8 cellular contexts compared by ENCODE assay signal in genomic region chr9:113275147-113276131, GRCh38. TPM values are rescaled to one million over a fixed set of nuclear protein-coding genes. Genes with fewer than 3 reads are reported as not detected.
A peak's percentile ranks its signal among the peaks of the same experiment; 100 is the strongest.
DNase-seq lines count a peak whose midpoint lies in the region; ATAC-seq and TF ChIP-seq lines count a peak whose summit lies in the region.

Gene CDC26 (minus strand): TSS chr9:113275572. CDS start chr9:113272507, 3,065 bp downstream.
Gene PRPF4 (plus strand): TSS chr9:113275658. CDS start chr9:113275744, 86 bp downstream.

- H3K36me3 ChIP-seq in GM23338 (ENCODE audit: insufficient read depth) (peaks cover 50% of the 10 kb centered on the region), fibroblast of lung (ENCODE audit: control insufficient read depth, insufficient read depth, low read length) (peaks cover 7% of the 10 kb centered on the region)
- peaks cover 16 to 50% (median 30%) of the 10 kb centered on the region in 3 experiments for H3K36me3 ChIP-seq in naive thymus-derived CD4-positive, alpha-beta T cell (ENCODE audit: control insufficient read depth in 2 of 3, insufficient read depth in 3 of 3, low read length in 3 of 3)

- no peaks in the 10 kb centered on the region for H3K9me3 Mint-ChIP-seq in GM23338
- H3K9me3 Mint-ChIP-seq in naive thymus-derived CD4-positive, alpha-beta T cell: peaks cover 0 to 2% (median 0%) of the 10 kb centered on the region in 11 donors
- no peaks in the 10 kb centered on the region for H3K9me3 Mint-ChIP-seq in stimulated activated naive B cell treated with anti-CD40 and anti-IgM and Interleukin-4, amounts not matched to agents 10 μg/mL and 1 μg/mL and 100 μg/mL, for 72 hours

- TF ChIP-seq CTCF in GM23338 (conservative IDR thresholded peaks at IDR 0.05; ENCODE audit: low read depth in 2 of 2) (no peak), fibroblast of lung (conservative IDR thresholded peaks at IDR 0.05 in 1 of 2, IDR thresholded peaks at IDR 0.05 in 1 of 2; ENCODE audit: low read depth in 1 of 2, low read length in 2 of 2) (no peak)

- POLR2A ChIA-PET in naive thymus-derived CD4-positive, alpha-beta T cell (lab: Charles Lee): interaction anchor here (0.6 to 4.7 kb wide), 11 partner anchors 7 to 1645 kb away, joined by 3 to 29 read pairs (median 3); partner anchors contain the start of genes ALAD, BSPRY, C9orf43 and DNAJC25

- DNase-seq in Daoy (ENCODE audit: low read depth) (peak; percentile 100), GM23338 (ENCODE audit: low spot score) (peak; percentile 99), Kasumi-1 (lab: John Stamatoyannopoulos, UW) (peak; percentile 98), RKO (ENCODE audit: low spot score) (peak; percentile 100), activated T-helper 1 cell treated with Interleukin-2 at 50 U/mL for 16 hours (ENCODE audit: low read depth) (peak; percentile 91), fibroblast of lung (ENCODE audit: low read depth in 2 of 2) (peak; percentile 99)
- DNase-seq in naive thymus-derived CD4-positive, alpha-beta T cell: peak; percentile 85 to 95 (median 93)
- peak; percentile 95 for DNase-seq in stimulated activated naive B cell treated with anti-CD40 and anti-IgM and Interleukin-4, amounts not matched to agents 10 μg/mL and 1 μg/mL and 100 μg/mL, for 72 hours

- H3K27ac ChIP-seq in GM23338 (ENCODE audit: low read depth) (peak within 1 kb of the TSS; percentile 56; the same call in 1 of the 2 replicates), fibroblast of lung (ENCODE audit: insufficient read depth, low read length) (peak within 1 kb of the TSS; percentile 95)
- peak within 1 kb of the TSS; percentile 98 for H3K27ac ChIP-seq in naive thymus-derived CD4-positive, alpha-beta T cell (ENCODE audit: low read depth, low read length)

- no peak within 1 kb of the TSS for H3K27ac Mint-ChIP-seq in GM23338
- no peak within 1 kb of the TSS for H3K27ac Mint-ChIP-seq in naive thymus-derived CD4-positive, alpha-beta T cell
- H3K27ac Mint-ChIP-seq in stimulated activated naive B cell treated with anti-CD40 and anti-IgM and Interleukin-4, amounts not matched to agents 10 μg/mL and 1 μg/mL and 100 μg/mL, for 72 hours: no peak within 1 kb of the TSS

- H3K9ac ChIP-seq in fibroblast of lung (ENCODE audit: insufficient read depth, low read length): peak within 1 kb of the TSS; percentile 89

- H3K4me1 ChIP-seq in GM23338 (ENCODE audit: insufficient read depth) (peaks cover 8% of the 10 kb centered on the region; the same call in 1 of the 2 replicates), fibroblast of lung (ENCODE audit: control insufficient read depth, extremely low read depth, insufficient read depth, low read length) (peaks cover 5% of the 10 kb centered on the region)
- peaks cover 8 to 16% of the 10 kb centered on the region in 2 donors for H3K4me1 ChIP-seq in naive thymus-derived CD4-positive, alpha-beta T cell (ENCODE audit: control insufficient read depth in 2 of 2, insufficient read depth in 2 of 2, low read length in 2 of 2)

- ATAC-seq in GM23338: peak; percentile 96
- peak; percentile 97 for ATAC-seq in naive thymus-derived CD4-positive, alpha-beta T cell
- peak; percentile 96 to 98 for ATAC-seq in stimulated activated naive B cell treated with anti-CD40 and anti-IgM and Interleukin-4, amounts not matched to agents 10 μg/mL and 1 μg/mL and 100 μg/mL, for 72 hours (replicated peaks)

- intact Hi-C loops in naive thymus-derived CD4-positive, alpha-beta T cell (cut with micrococcal nuclease): loop anchor here (1.0 to 2.0 kb wide), 17 partner anchors 54 to 1793 kb away; partner anchors contain the start of genes ALAD (in 2 of the 2), C9orf43 (in 2 of the 2), FKBP15 (in 2 of the 2) and POLE3 (in 2 of the 2)

- CTCF ChIA-PET in naive thymus-derived CD4-positive, alpha-beta T cell (lab: Charles Lee): interaction anchor here (0.7 to 4.4 kb wide), 19 partner anchors 12 to 383 kb away, joined by 3 to 48 read pairs (median 5); partner anchors contain the start of genes ALAD, C9orf43, POLE3 and WDR31

- H3K27me3 ChIP-seq in GM23338 (ENCODE audit: insufficient read depth) (no peaks in the 10 kb centered on the region), fibroblast of lung (ENCODE audit: control insufficient read depth, insufficient read depth, low read length) (no peaks in the 10 kb centered on the region)
- H3K27me3 ChIP-seq in naive thymus-derived CD4-positive, alpha-beta T cell (ENCODE audit: control insufficient read depth in 2 of 2, insufficient read depth in 2 of 2, low read length in 2 of 2): no peaks in the 10 kb centered on the region

- peaks cover 56% of the 10 kb centered on the region for H3K36me3 Mint-ChIP-seq in GM23338 (ENCODE audit: low read depth)
- H3K36me3 Mint-ChIP-seq in naive thymus-derived CD4-positive, alpha-beta T cell: peaks cover 17 to 41% (median 29%) of the 10 kb centered on the region in 5 donors
- H3K36me3 Mint-ChIP-seq in stimulated activated naive B cell treated with anti-CD40 and anti-IgM and Interleukin-4, amounts not matched to agents 10 μg/mL and 1 μg/mL and 100 μg/mL, for 72 hours: peaks cover 27 to 35% of the 10 kb centered on the region in 2 donors

- H3K9me3 ChIP-seq in fibroblast of lung (ENCODE audit: control insufficient read depth, insufficient read depth, low read depth, low read length): no peaks in the 10 kb centered on the region
- H3K9me3 ChIP-seq in naive thymus-derived CD4-positive, alpha-beta T cell (ENCODE audit: control insufficient read depth in 2 of 3, low read length in 3 of 3): no peaks in the 10 kb centered on the region

- H3K4me1 Mint-ChIP-seq in GM23338: peaks cover 7% of the 10 kb centered on the region; the same call in 1 of the 3 replicates
- H3K4me1 Mint-ChIP-seq in naive thymus-derived CD4-positive, alpha-beta T cell: peaks cover 13 to 42% (median 34%) of the 10 kb centered on the region in 7 donors
- peaks cover 8 to 19% of the 10 kb centered on the region in 2 donors for H3K4me1 Mint-ChIP-seq in stimulated activated naive B cell treated with anti-CD40 and anti-IgM and Interleukin-4, amounts not matched to agents 10 μg/mL and 1 μg/mL and 100 μg/mL, for 72 hours

- H3K4me2 ChIP-seq in GM23338: peak within 1 kb of the TSS; percentile 87
- H3K4me2 ChIP-seq in fibroblast of lung (ENCODE audit: extremely low read depth, insufficient read depth, low read length): peak within 1 kb of the TSS; percentile 90

- H2AFZ ChIP-seq in GM23338 (peak within 1 kb of the TSS; percentile 64), fibroblast of lung (ENCODE audit: low read length) (peak within 1 kb of the TSS; percentile 71)

- H3K9me2 ChIP-seq in GM23338 (ENCODE audit: insufficient read depth): no peaks in the 10 kb centered on the region

- H4K20me1 ChIP-seq in GM23338 (replicated peaks; ENCODE audit: insufficient read depth): no peaks in the 10 kb centered on the region; the same call in 1 of the 2 replicates
- no peaks in the 10 kb centered on the region for H4K20me1 ChIP-seq in fibroblast of lung (ENCODE audit: control insufficient read depth, extremely low read depth, insufficient read depth, low read length)

- no peaks in the 10 kb centered on the region for H3K27me3 Mint-ChIP-seq in GM23338 (ENCODE audit: insufficient read depth, low read depth, poor library complexity)
- no peaks in the 10 kb centered on the region for H3K27me3 Mint-ChIP-seq in naive thymus-derived CD4-positive, alpha-beta T cell
- H3K27me3 Mint-ChIP-seq in stimulated activated naive B cell treated with anti-CD40 and anti-IgM and Interleukin-4, amounts not matched to agents 10 μg/mL and 1 μg/mL and 100 μg/mL, for 72 hours: no peaks in the 10 kb centered on the region

- peak within 1 kb of the TSS; percentile 87 for H3K4me3 ChIP-seq in GM23338
- peak within 1 kb of the TSS; percentile 64 to 87 (median 74) for H3K4me3 ChIP-seq in fibroblast of lung (replicated peaks in 1 of 4; ENCODE audit: control extremely low read depth in 1 of 4, insufficient read depth in 1 of 4, low read depth in 3 of 4, low read length in 4 of 4)
- peak within 1 kb of the TSS; percentile 87 for H3K4me3 ChIP-seq in naive thymus-derived CD4-positive, alpha-beta T cell (ENCODE audit: low read length)

- no peak within 1 kb of the TSS for H3K4me3 Mint-ChIP-seq in GM23338
- H3K4me3 Mint-ChIP-seq in naive thymus-derived CD4-positive, alpha-beta T cell: no peak within 1 kb of the TSS
- no peak within 1 kb of the TSS for H3K4me3 Mint-ChIP-seq in stimulated activated naive B cell treated with anti-CD40 and anti-IgM and Interleukin-4, amounts not matched to agents 10 μg/mL and 1 μg/mL and 100 μg/mL, for 72 hours

- H3K79me2 ChIP-seq in GM23338 (replicated peaks; ENCODE audit: insufficient read depth): peaks cover 28% of the 10 kb centered on the region
- H3K79me2 ChIP-seq in fibroblast of lung (ENCODE audit: control insufficient read depth, insufficient read depth, low read length): peaks cover 25% of the 10 kb centered on the region

- H3F3A ChIP-seq in GM23338 (replicated peaks; ENCODE audit: low read depth): no peaks in the 10 kb centered on the region

TF ChIP-seq in GM23338, 12 proteins besides CTCF, POLR2A, EP300 and RAD21 (continues in another document):
- peak; percentile 96 for TF ChIP-seq CREB1 (CRISPR knock-in tag; IDR thresholded peaks at IDR 0.05; ENCODE audit: low read depth)

RNA-seq across cellular contexts. Expression of gene CDC26, which starts in this region (rescaled TPM):
- total RNA-seq in Daoy (2014; rRNA removed; shearing (Covaris generic)): 120 and 179 TPM in 2 replicates
- 34.9 and 45.1 TPM in 2 replicates for total RNA-seq in GM23338 (2014; rRNA removed; shearing (Covaris generic))
- polyA plus RNA-seq in GM23338 (2016; fragmentation: Nextera tagmentation; extraction: Ambion mirVana): 85.0 and 112 TPM in 2 replicates
- 33.9 and 48.0 TPM in 2 replicates for total RNA-seq in fibroblast of lung
- 59.9 and 63.2 TPM in 2 replicates for polyA plus RNA-seq in fibroblast of lung
- 56.2 and 57.0 TPM in 2 replicates for polyA plus RNA-seq in fibroblast of lung (2012)
- 2.5 and 8.8 TPM in 2 replicates for polyA minus RNA-seq in fibroblast of lung (ENCODE audit: low replicate concordance)
- 10 to 100 TPM; 21.7 to 40.3 (median 34.4) TPM for total RNA-seq in naive thymus-derived CD4-positive, alpha-beta T cell
- 100 to 1,000 TPM; 180 to 185 TPM for polyA plus RNA-seq in naive thymus-derived CD4-positive, alpha-beta T cell

RNA-seq across cellular contexts. Expression of gene PRPF4, which starts in this region (rescaled TPM):
- total RNA-seq in Daoy (2014; rRNA removed; shearing (Covaris generic)): 116 and 125 TPM in 2 replicates
- total RNA-seq in GM23338 (2014; rRNA removed; shearing (Covaris generic)): 31.3 and 34.6 TPM in 2 replicates
- polyA plus RNA-seq in GM23338 (2016; fragmentation: Nextera tagmentation; extraction: Ambion mirVana) (18.7 and 19.2 TPM in 2 replicates), fibroblast of lung (19.5 and 32.3 TPM in 2 replicates)
- 25.1 and 30.3 TPM in 2 replicates for total RNA-seq in fibroblast of lung
- 18.5 and 30.7 TPM in 2 replicates for polyA plus RNA-seq in fibroblast of lung (2012)
- polyA minus RNA-seq in fibroblast of lung (ENCODE audit: low replicate concordance): 29.8 and 44.9 TPM in 2 replicates
- 10 to 100 TPM; 17.4 to 36.9 (median 22.0) TPM for total RNA-seq in naive thymus-derived CD4-positive, alpha-beta T cell
- polyA plus RNA-seq in naive thymus-derived CD4-positive, alpha-beta T cell: 10 to 100 TPM; 19.7 to 29.6 TPM

Comparison
In these comparisons a context has a peak if more than half of its experiments do, and no peak if none do; other contexts are left out.
1. Peak in every context shown above with its lines: DNase-seq, ATAC-seq, H3K4me3 ChIP-seq and H3K27ac ChIP-seq.